8 cellular contexts compared by ENCODE assay signal in genomic region chr2:135473567-135473966, GRCh38. TPM values are rescaled to one million over a fixed set of nuclear protein-coding genes. Genes with fewer than 3 reads are reported as not detected.
DNase-seq lines count a peak whose midpoint lies in the region; ATAC-seq and TF ChIP-seq lines count a peak whose summit lies in the region.

No MANE protein-coding gene starts in this region.

- H3K36me3 ChIP-seq in HEK293 (ENCODE audit: control insufficient read depth in 2 of 2, insufficient read depth in 1 of 2, low read length in 2 of 2), result no peaks in the 10 kb centered on the region; a peak in 1 of 3 replicates
- H3K36me3 ChIP-seq in RWPE2 (ENCODE audit: low read depth), result no peaks in the 10 kb centered on the region

- H3K27me3 ChIP-seq in RWPE2 (ENCODE audit: insufficient read depth, poor library complexity, severe bottlenecking), result no peaks in the 10 kb centered on the region

- no peak overlapping the region for H3K27ac ChIP-seq in HEK293 (ENCODE audit: extremely low read depth, low read depth, low read length)
- H3K27ac ChIP-seq in RWPE2 (ENCODE audit: poor library complexity, severe bottlenecking), result no peak overlapping the region

- no peak for TF ChIP-seq CTCF in HEK293 (tag by site-specific recombination; IDR thresholded peaks at IDR 0.05)
- TF ChIP-seq CTCF in RWPE2 (IDR thresholded peaks at IDR 0.05; ENCODE audit: poor library complexity, severe bottlenecking), result peak; percentile 70
- TF ChIP-seq CTCF in fibroblast of villous mesenchyme (IDR thresholded peaks at IDR 0.05; ENCODE audit: insufficient read depth, low read depth, low read length), result peak; percentile 59

- H3K4me3 ChIP-seq in HEK293 (ENCODE audit: low read depth, low read length) (no peak overlapping the region), RWPE2 (ENCODE audit: severe bottlenecking) (no peak overlapping the region), fibroblast of villous mesenchyme (ENCODE audit: low read depth, low read length) (no peak overlapping the region)

- peak; percentile 23 for DNase-seq in DMS53 (lab: John Stamatoyannopoulos, UW)
- no peak for DNase-seq in DMS53 treated with DMSO at 0.1 percent for 48 hours (lab: John Stamatoyannopoulos, UW; ENCODE audit: unreplicated experiment)
- no peak for DNase-seq in RWPE2 (ENCODE audit: low spot score)
- DNase-seq in fibroblast of villous mesenchyme (ENCODE audit: low read depth), result peak; percentile 32
- DNase-seq in NCI-H187 (lab: John Stamatoyannopoulos, UW), result no peak
- no peak for DNase-seq in anterior cingulate cortex (lab: John Stamatoyannopoulos, UW)

- CTCF ChIA-PET in HEK293 (lab: Yijun Ruan, JAX), result interaction anchor here (0.6 to 3.6 kb wide), 11 partner anchors 25 to 470 kb away, joined by 3 to 32 read pairs (median 4); no protein-coding TSS in a partner anchor

- H3K4me1 ChIP-seq in HEK293 (ENCODE audit: control insufficient read depth, insufficient read depth, low read length) (no peaks in the 10 kb centered on the region), RWPE2 (ENCODE audit: insufficient read depth, poor library complexity, severe bottlenecking) (no peaks in the 10 kb centered on the region)

- no peak for ATAC-seq in RWPE2 (ENCODE audit: low read depth)
- ATAC-seq in GM21529 (IDR thresholded peaks at IDR 0.05; ENCODE audit: unreplicated experiment), result no peak

- POLR2A ChIA-PET in HEK293 (lab: Yijun Ruan, JAX), result no interaction called here

- H3K9me3 ChIP-seq in HEK293 (ENCODE audit: control insufficient read depth, insufficient read depth, low read depth, low read length) (no peaks in the 10 kb centered on the region), RWPE2 (ENCODE audit: severe bottlenecking) (no peaks in the 10 kb centered on the region)

TF ChIP-seq in HEK293, 187 proteins besides CTCF, POLR2A, EP300 and RAD21:
- no peak for TF ChIP-seq ZNF488 (tag by site-specific recombination; IDR thresholded peaks at IDR 0.05)
- TF ChIP-seq MEIS1 (CRISPR knock-in tag; IDR thresholded peaks at IDR 0.05; ENCODE audit: borderline replicate concordance), result no peak
- TF ChIP-seq ZNF654 (tag by site-specific recombination; IDR thresholded peaks at IDR 0.05; ENCODE audit: low read depth), result peak; percentile 20; the same call in 1 of the 2 replicates

RNA-seq across cellular contexts. Expression of gene ZRANB3, which starts 57.5 kb away (rescaled TPM):
- 4.8 and 9.1 TPM in 2 replicates for total RNA-seq in fibroblast of villous mesenchyme

RNA-seq across cellular contexts. Expression of gene R3HDM1, which starts 57.7 kb away (rescaled TPM):
- total RNA-seq in fibroblast of villous mesenchyme, result 12.9 and 13.8 TPM in 2 replicates

Comparison
In these comparisons a context has a peak if more than half of its experiments do, and no peak if none do; other contexts are left out.
1. DNase-seq: peak in DMS53 (single experiment) and fibroblast of villous mesenchyme (single experiment); none in DMS53 treated with DMSO at 0.1 percent for 48 hours (single experiment), RWPE2 (single experiment), NCI-H187 (0 of 2) and anterior cingulate cortex (0 of 58).